In the genomic region with DNA sequence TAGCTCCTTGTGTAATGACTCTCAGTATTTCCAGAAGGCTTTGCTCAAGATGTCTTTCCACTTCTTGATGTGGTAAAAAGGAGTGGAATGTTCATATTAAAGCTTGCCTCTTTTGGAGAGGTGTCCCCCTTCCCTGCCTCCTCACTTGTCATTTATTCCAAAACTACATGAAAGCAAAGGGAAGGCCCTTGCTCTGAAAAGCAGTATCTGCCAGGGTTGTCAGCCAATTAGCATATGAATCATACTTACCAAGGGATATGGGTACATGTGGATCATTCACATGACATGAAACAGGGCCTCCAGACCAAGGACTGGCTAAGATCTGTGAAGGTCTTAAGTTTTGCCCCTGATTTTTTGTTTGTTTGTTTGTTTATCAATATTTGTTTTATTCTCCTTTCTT, we compare ENCODE assay signal across 9 cellular contexts. TPM values are rescaled to one million over a fixed set of nuclear protein-coding genes. Genes with fewer than 3 reads are reported as not detected.
DNase-seq lines count a peak whose midpoint lies in the region; ATAC-seq and TF ChIP-seq lines count a peak whose summit lies in the region.
"Had no signal": no experiment of that assay in that cellular context is flagged by ENCODE, and none has a peak within 500 bp of the region (broad histone marks: within the 10 kb centered on the region; RNA-seq: fewer than 3 reads in every experiment).

No MANE protein-coding gene starts in this region.

- H3K27ac ChIP-seq in vagina: peak overlapping the region; percentile 91

- TF ChIP-seq POLR2A in vagina (IDR thresholded peaks at IDR 0.05): no peak

- peaks cover 54% of the 10 kb centered on the region for H3K4me1 ChIP-seq in vagina

- intact Hi-C loops in activated T-helper 2 cell treated with anti-CD3 and anti-CD28 coated beads, Interferon-gamma antibody, Interleukin-2, Interleukin-4, amounts not matched to agents 10 μg/mL and 5 μg/mL and 100 μg/mL, durations not matched to agents 14 hours and 24 hours and 36 hours (cut with micrococcal nuclease): loop anchor here (5.0 to 10.0 kb wide), 3 partner anchors 266 to 718 kb away; no protein-coding TSS in a partner anchor
- intact Hi-C loops in vagina (cut with DNase I): no loop called here

- H3K4me3 ChIP-seq in vagina: no peak overlapping the region

- DNase-seq in stimulated activated CD4-positive, alpha-beta T cell treated with anti-CD3 and anti-CD28 coated beads, Interleukin-15, amount 100 ng/mL, for 24 hours: peak; percentile 22
- no peak for DNase-seq in stimulated activated CD4-positive, alpha-beta T cell treated with anti-CD3 and anti-CD28 coated beads, Interleukin-4, amount 100 ng/mL, for 1 hour
- no peak for DNase-seq in activated T-helper 2 cell treated with anti-CD3 and anti-CD28 coated beads, Interferon-gamma antibody, Interleukin-2, Interleukin-4, amounts not matched to agents 10 μg/mL and 5 μg/mL and 100 μg/mL, durations not matched to agents 14 hours and 24 hours and 36 hours (ENCODE audit: low spot score)
- DNase-seq in hepatic stellate cell (ENCODE audit: low spot score) (peak; percentile 49), vagina (ENCODE audit: extremely low spot score in 2 of 2) (no peak), cerebellar cortex (ENCODE audit: low spot score) (no peak), NCI-H2171 treated with DMSO at 0.1 percent for 48 hours (lab: John Stamatoyannopoulos, UW) (no peak)
- DNase-seq: DMS153 had no signal

- TF ChIP-seq CTCF in vagina (IDR thresholded peaks at IDR 0.05): no peak

- peaks cover 40% of the 10 kb centered on the region for H3K36me3 Mint-ChIP-seq in activated T-helper 2 cell treated with anti-CD3 and anti-CD28 coated beads, Interferon-gamma antibody, Interleukin-2, Interleukin-4, amounts not matched to agents 10 μg/mL and 5 μg/mL and 100 μg/mL, durations not matched to agents 14 hours and 24 hours and 36 hours (ENCODE audit: low read depth)

- peaks cover 9% of the 10 kb centered on the region for H3K9me3 Mint-ChIP-seq in activated T-helper 2 cell treated with anti-CD3 and anti-CD28 coated beads, Interferon-gamma antibody, Interleukin-2, Interleukin-4, amounts not matched to agents 10 μg/mL and 5 μg/mL and 100 μg/mL, durations not matched to agents 14 hours and 24 hours and 36 hours

- H3K27me3 Mint-ChIP-seq in activated T-helper 2 cell treated with anti-CD3 and anti-CD28 coated beads, Interferon-gamma antibody, Interleukin-2, Interleukin-4, amounts not matched to agents 10 μg/mL and 5 μg/mL and 100 μg/mL, durations not matched to agents 14 hours and 24 hours and 36 hours (ENCODE audit: low read depth): no peaks in the 10 kb centered on the region

- no peak overlapping the region for H3K4me3 Mint-ChIP-seq in activated T-helper 2 cell treated with anti-CD3 and anti-CD28 coated beads, Interferon-gamma antibody, Interleukin-2, Interleukin-4, amounts not matched to agents 10 μg/mL and 5 μg/mL and 100 μg/mL, durations not matched to agents 14 hours and 24 hours and 36 hours (ENCODE audit: low read depth)

- peak overlapping the region; percentile 71 for H3K27ac Mint-ChIP-seq in activated T-helper 2 cell treated with anti-CD3 and anti-CD28 coated beads, Interferon-gamma antibody, Interleukin-2, Interleukin-4, amounts not matched to agents 10 μg/mL and 5 μg/mL and 100 μg/mL, durations not matched to agents 14 hours and 24 hours and 36 hours

- no peak for ATAC-seq in GM21619 (IDR thresholded peaks at IDR 0.05; ENCODE audit: unreplicated experiment)

- H3K36me3 ChIP-seq in vagina: no peaks in the 10 kb centered on the region

- H3K9me3 ChIP-seq in vagina: no peaks in the 10 kb centered on the region

- peaks cover 59% of the 10 kb centered on the region for H3K4me1 Mint-ChIP-seq in activated T-helper 2 cell treated with anti-CD3 and anti-CD28 coated beads, Interferon-gamma antibody, Interleukin-2, Interleukin-4, amounts not matched to agents 10 μg/mL and 5 μg/mL and 100 μg/mL, durations not matched to agents 14 hours and 24 hours and 36 hours (ENCODE audit: low read depth)

- no peaks in the 10 kb centered on the region for H3K27me3 ChIP-seq in vagina

RNA-seq across cellular contexts. Expression of a gene that starts 31.3 kb away (rescaled TPM):
- 45.6 and 52.9 TPM in 2 replicates for total RNA-seq in activated T-helper 2 cell treated with anti-CD3 and anti-CD28 coated beads, Interferon-gamma antibody, Interleukin-2, Interleukin-4, amounts not matched to agents 10 μg/mL and 5 μg/mL and 100 μg/mL, durations not matched to agents 14 hours and 24 hours and 36 hours
- total RNA-seq in vagina: 63.6 TPM

RNA-seq across cellular contexts. Expression of a gene that starts 56.3 kb away (rescaled TPM):
- total RNA-seq in activated T-helper 2 cell treated with anti-CD3 and anti-CD28 coated beads, Interferon-gamma antibody, Interleukin-2, Interleukin-4, amounts not matched to agents 10 μg/mL and 5 μg/mL and 100 μg/mL, durations not matched to agents 14 hours and 24 hours and 36 hours: 29.2 and 29.3 TPM in 2 replicates
- 13.0 TPM for total RNA-seq in vagina

Comparison
In these comparisons a context has a peak if more than half of its experiments do, and no peak if none do; other contexts are left out.
1. DNase-seq: peak in stimulated activated CD4-positive, alpha-beta T cell treated with anti-CD3 and anti-CD28 coated beads, Interleukin-15, amount 100 ng/mL, for 24 hours (single experiment) and hepatic stellate cell (single experiment); none in stimulated activated CD4-positive, alpha-beta T cell treated with anti-CD3 and anti-CD28 coated beads, Interleukin-4, amount 100 ng/mL, for 1 hour (single experiment), activated T-helper 2 cell treated with anti-CD3 and anti-CD28 coated beads, Interferon-gamma antibody, Interleukin-2, Interleukin-4, amounts not matched to agents 10 μg/mL and 5 μg/mL and 100 μg/mL, durations not matched to agents 14 hours and 24 hours and 36 hours (single experiment), vagina (0 of 2), cerebellar cortex (single experiment) and NCI-H2171 treated with DMSO at 0.1 percent for 48 hours (single experiment).